In the genomic region with DNA sequence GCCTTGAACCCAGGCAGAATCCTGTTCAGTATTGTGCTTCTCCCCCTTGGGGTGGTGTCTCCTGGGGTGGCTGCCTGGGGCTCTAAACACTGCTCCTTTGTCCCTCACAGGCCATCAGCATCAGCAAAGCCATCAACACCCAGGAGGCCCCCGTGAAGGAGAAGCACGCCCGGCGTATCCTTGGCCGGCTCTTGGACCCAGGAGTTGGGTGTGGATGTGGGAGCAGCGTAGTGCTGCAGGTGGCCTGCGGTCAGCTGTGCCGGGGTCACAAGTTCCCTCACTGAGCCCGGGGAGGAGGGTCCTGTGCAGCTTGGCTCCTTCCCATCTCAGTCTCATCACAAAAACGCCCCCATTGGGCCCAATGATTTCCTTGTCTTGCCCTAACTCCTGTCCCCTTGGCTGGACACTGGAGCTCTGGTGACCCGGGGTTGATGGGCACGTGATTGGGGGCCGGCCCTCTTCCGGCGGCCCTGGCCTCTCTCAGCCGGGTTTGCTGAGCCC, we compare ENCODE assay signal across 17 cellular contexts.
"Had no signal": no experiment of that assay in that cellular context is flagged by ENCODE, and none has a peak within 500 bp of the region (broad histone marks: within the 10 kb centered on the region; RNA-seq: fewer than 3 reads in every experiment).

No MANE protein-coding gene starts in this region.

- H2AFZ ChIP-seq: parathyroid adenoma had no signal

- H3K36me3 Mint-ChIP-seq: activated naive CD8-positive, alpha-beta T cell treated with anti-CD3 and anti-CD28 coated beads for 36 hours; type B pancreatic cell had no signal

- H3K27me3 ChIP-seq: heart left ventricle, suprapubic skin had no signal

- H3K4me3 ChIP-seq: heart left ventricle, mucosa of descending colon, SK-N-MC, suprapubic skin had no signal

- H3K27me3 Mint-ChIP-seq: activated CD4-positive, alpha-beta memory T cell treated with anti-CD3 and anti-CD28 coated beads, Interleukin-2, amount 10 ng/mL, durations not matched to agents 7 days and 5 days; activated naive CD8-positive, alpha-beta T cell treated with anti-CD3 and anti-CD28 coated beads for 36 hours; brain; central memory CD8-positive, alpha-beta T cell; dendritic cell treated with granulocyte-macrophage colony-stimulating factor and Interleukin-4, amounts not matched to agents 40 ng/mL and 50 ng/mL, for 4 days; naive thymus-derived CD4-positive, alpha-beta T cell; type B pancreatic cell had no signal

- H3K9me3 Mint-ChIP-seq: activated CD4-positive, alpha-beta memory T cell treated with anti-CD3 and anti-CD28 coated beads, Interleukin-2, amount 10 ng/mL, durations not matched to agents 7 days and 5 days; activated naive CD8-positive, alpha-beta T cell treated with anti-CD3 and anti-CD28 coated beads for 36 hours; brain; central memory CD8-positive, alpha-beta T cell; dendritic cell treated with granulocyte-macrophage colony-stimulating factor and Interleukin-4, amounts not matched to agents 40 ng/mL and 50 ng/mL, for 4 days; naive thymus-derived CD4-positive, alpha-beta T cell; type B pancreatic cell had no signal

- H3K4me1 Mint-ChIP-seq: activated CD4-positive, alpha-beta memory T cell treated with anti-CD3 and anti-CD28 coated beads, Interleukin-2, amount 10 ng/mL, durations not matched to agents 7 days and 5 days; central memory CD8-positive, alpha-beta T cell had no signal

- H3K27ac ChIP-seq: epithelial cell of prostate, heart left ventricle, parathyroid adenoma, SK-N-MC, suprapubic skin had no signal

- H3K4me3 Mint-ChIP-seq: activated CD4-positive, alpha-beta memory T cell treated with anti-CD3 and anti-CD28 coated beads, Interleukin-2, amount 10 ng/mL, durations not matched to agents 7 days and 5 days; activated naive CD8-positive, alpha-beta T cell treated with anti-CD3 and anti-CD28 coated beads for 36 hours; brain; central memory CD8-positive, alpha-beta T cell; dendritic cell treated with granulocyte-macrophage colony-stimulating factor and Interleukin-4, amounts not matched to agents 40 ng/mL and 50 ng/mL, for 4 days; naive thymus-derived CD4-positive, alpha-beta T cell; type B pancreatic cell had no signal

- H3K9me3 ChIP-seq: heart left ventricle, mucosa of descending colon, suprapubic skin had no signal

- DNase-seq: activated CD4-positive, alpha-beta memory T cell treated with anti-CD3 and anti-CD28 coated beads, Interleukin-2, amount 10 ng/mL, durations not matched to agents 7 days and 5 days; activated CD4-positive, alpha-beta T cell treated with anti-CD3 and anti-CD28 coated beads for 1 hour; activated naive CD8-positive, alpha-beta T cell treated with anti-CD3 and anti-CD28 coated beads for 36 hours; foreskin melanocyte; heart left ventricle; naive thymus-derived CD4-positive, alpha-beta T cell; retina; stimulated activated naive CD4-positive, alpha-beta T cell treated with Interleukin-2 at 50 U/mL for 16 hours had no signal

- ATAC-seq: heart left ventricle; mucosa of descending colon; naive thymus-derived CD4-positive, alpha-beta T cell had no signal

- H3K27ac Mint-ChIP-seq: activated CD4-positive, alpha-beta memory T cell treated with anti-CD3 and anti-CD28 coated beads, Interleukin-2, amount 10 ng/mL, durations not matched to agents 7 days and 5 days; activated naive CD8-positive, alpha-beta T cell treated with anti-CD3 and anti-CD28 coated beads for 36 hours; brain; dendritic cell treated with granulocyte-macrophage colony-stimulating factor and Interleukin-4, amounts not matched to agents 40 ng/mL and 50 ng/mL, for 4 days; type B pancreatic cell had no signal
